In the genomic region with DNA sequence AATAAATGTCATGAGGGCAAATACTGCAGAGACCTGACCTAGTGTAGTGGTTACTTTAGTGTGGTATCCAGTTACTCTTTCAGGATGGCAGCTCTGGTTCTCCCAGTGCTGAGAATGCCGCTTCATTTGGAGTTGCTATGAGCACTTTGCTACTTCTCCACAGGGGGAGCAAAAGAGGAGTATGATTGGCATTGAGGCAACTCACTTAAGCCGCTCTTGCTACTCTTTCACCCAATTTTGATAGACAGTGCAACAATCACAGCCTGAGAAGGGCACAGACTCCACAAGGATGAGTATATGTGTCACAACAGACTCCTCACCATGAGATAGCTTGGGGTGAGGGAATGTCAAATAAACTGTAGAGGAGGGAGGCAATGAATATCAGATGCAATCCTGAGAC, we compare ENCODE assay signal across 16 cellular contexts.
DNase-seq lines count a peak whose midpoint lies in the region; ATAC-seq lines count a peak whose summit lies in the region.
"Had no signal": no experiment of that assay in that cellular context is flagged by ENCODE, and none has a peak within 500 bp of the region (broad histone marks: within the 10 kb centered on the region; RNA-seq: fewer than 3 reads in every experiment).

No MANE protein-coding gene starts in this region.

- DNase-seq in EL (peak; percentile 8), SHP77 (lab: John Stamatoyannopoulos, UW) (peak; percentile 5 to 8), iPS-NIHi11 (ENCODE audit: low spot score) (peak; percentile 36), amygdala (lab: John Stamatoyannopoulos, UW) (no peak)
- DNase-seq: activated CD8-positive, alpha-beta T cell treated with anti-CD3 and anti-CD28 coated beads, Interleukin-2, amount 10 ng/mL, durations not matched to agents 7 days and 5 days; CD8-positive, alpha-beta memory T cell; colonic mucosa; kidney; stimulated activated CD4-positive, alpha-beta T cell treated with anti-CD3 and anti-CD28 coated beads, Interleukin-12 subunit alpha, Interleukin-12 subunit beta, amount 100 ng/mL, for 4 hours; stimulated activated CD8-positive, alpha-beta memory T cell treated with anti-CD3 and anti-CD28 coated beads, Interleukin-4, amount 100 ng/mL, for 48 hours had no signal

- ATAC-seq in HG03159 (IDR thresholded peaks at IDR 0.05; ENCODE audit: unreplicated experiment), result peak; percentile 45
- ATAC-seq in HG02840 (IDR thresholded peaks at IDR 0.05; ENCODE audit: low FRiP score, unreplicated experiment), result no peak
- no peak for ATAC-seq in GM18907 (IDR thresholded peaks at IDR 0.05; ENCODE audit: unreplicated experiment)
- no peak for ATAC-seq in HG02642 (IDR thresholded peaks at IDR 0.05; ENCODE audit: poor library complexity, unreplicated experiment)
- ATAC-seq: activated CD8-positive, alpha-beta T cell treated with anti-CD3 and anti-CD28 coated beads, Interleukin-2, amount 10 ng/mL, durations not matched to agents 7 days and 5 days; activated naive CD4-positive, alpha-beta T cell treated with anti-CD3 and anti-CD28 coated beads, Interleukin-2, amount 50 U/mL, for 72 hours; natural killer cell treated with Interleukin-12 subunit alpha and Interleukin-12 subunit beta and Interleukin-15 and Interleukin-18, amount 100 ng/mL, for 72 hours had no signal

Comparison
In these comparisons a context has a peak if more than half of its experiments do, and no peak if none do; other contexts are left out.
1. DNase-seq: peak in EL (single experiment), SHP77 (2 of 2) and iPS-NIHi11 (single experiment); none in amygdala (0 of 56).